23 cellular contexts compared by ENCODE assay signal in the genomic region with DNA sequence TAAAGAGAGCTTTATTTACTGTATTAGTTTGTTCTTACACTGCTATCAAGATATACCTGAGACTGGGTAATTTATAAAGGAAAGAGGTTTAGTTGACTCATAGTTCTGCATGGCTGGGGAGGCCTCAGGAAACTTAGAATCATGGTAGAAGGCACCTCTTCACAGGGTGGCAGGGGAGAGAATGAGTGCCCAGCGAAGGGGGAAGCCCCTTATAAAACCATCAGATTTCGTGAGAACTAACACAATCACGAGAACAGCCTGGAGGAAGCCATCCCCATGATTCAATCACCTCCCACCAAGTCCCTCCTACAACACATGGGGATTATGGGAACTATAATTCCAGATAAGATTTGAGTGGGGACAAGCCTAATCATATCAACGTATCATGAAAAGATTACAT.
A peak's percentile ranks its signal among the peaks of the same experiment; 100 is the strongest.
DNase-seq lines count a peak whose midpoint lies in the region; ATAC-seq lines count a peak whose summit lies in the region.
"Had no signal": no experiment of that assay in that cellular context is flagged by ENCODE, and none has a peak within 500 bp of the region (broad histone marks: within the 10 kb centered on the region; RNA-seq: fewer than 3 reads in every experiment).

No MANE protein-coding gene starts in this region.

- H3K9me3 Mint-ChIP-seq in activated naive CD4-positive, alpha-beta T cell treated with anti-CD3 and anti-CD28 coated beads, Interleukin-2, amount 50 U/mL, for 24 hours, result no peaks in the 10 kb centered on the region
- no peaks in the 10 kb centered on the region for H3K9me3 Mint-ChIP-seq in activated naive CD8-positive, alpha-beta T cell (ENCODE audit: low read depth)
- H3K9me3 Mint-ChIP-seq in stimulated activated memory B cell treated with anti-CD40 and anti-IgM and Interleukin-4, amounts not matched to agents 10 μg/mL and 1 μg/mL and 100 μg/mL, for 72 hours, result peaks cover 9% of the 10 kb centered on the region
- H3K9me3 Mint-ChIP-seq: HFFc6, mesothelial cell of epicardium, nephron had no signal

- ATAC-seq in activated CD4-positive, CD25-positive, alpha-beta regulatory T cell treated with anti-CD3 and anti-CD28 coated beads, Interleukin-2, amount 50 U/mL, for 24 hours, result peak; percentile 64 to 79
- ATAC-seq in stimulated activated memory B cell treated with anti-CD40 and anti-IgM and Interleukin-4, amounts not matched to agents 10 μg/mL and 1 μg/mL and 100 μg/mL, for 72 hours, result no peak
- ATAC-seq in GM21737 (IDR thresholded peaks at IDR 0.05; ENCODE audit: unreplicated experiment), result no peak
- ATAC-seq: activated CD8-positive, alpha-beta memory T cell treated with anti-CD3 and anti-CD28 coated beads, Interleukin-2, amount 10 ng/mL, durations not matched to agents 7 days and 5 days; GM12878 had no signal

- peaks cover 3% of the 10 kb centered on the region for H3K36me3 Mint-ChIP-seq in activated naive CD4-positive, alpha-beta T cell treated with anti-CD3 and anti-CD28 coated beads, Interleukin-2, amount 50 U/mL, for 24 hours
- peaks cover 9% of the 10 kb centered on the region for H3K36me3 Mint-ChIP-seq in activated naive CD8-positive, alpha-beta T cell
- peaks cover 17% of the 10 kb centered on the region for H3K36me3 Mint-ChIP-seq in stimulated activated memory B cell treated with anti-CD40 and anti-IgM and Interleukin-4, amounts not matched to agents 10 μg/mL and 1 μg/mL and 100 μg/mL, for 72 hours
- H3K36me3 Mint-ChIP-seq: mesothelial cell of epicardium had no signal

- peaks cover 86% of the 10 kb centered on the region for H3K4me1 Mint-ChIP-seq in activated naive CD4-positive, alpha-beta T cell treated with anti-CD3 and anti-CD28 coated beads, Interleukin-2, amount 50 U/mL, for 24 hours
- H3K4me1 Mint-ChIP-seq in activated naive CD8-positive, alpha-beta T cell (ENCODE audit: low read depth), result peaks cover 84% of the 10 kb centered on the region
- H3K4me1 Mint-ChIP-seq in stimulated activated memory B cell treated with anti-CD40 and anti-IgM and Interleukin-4, amounts not matched to agents 10 μg/mL and 1 μg/mL and 100 μg/mL, for 72 hours, result peaks cover 76% of the 10 kb centered on the region

- no peak for DNase-seq in activated CD4-positive, CD25-positive, alpha-beta regulatory T cell (lab: John Stamatoyannopoulos, UW)
- no peak for DNase-seq in activated naive CD4-positive, alpha-beta T cell treated with anti-CD3 and anti-CD28 coated beads, Interleukin-2, amount 50 U/mL, for 16 hours
- no peak for DNase-seq in NCI-H146 (lab: John Stamatoyannopoulos, UW)
- DNase-seq: activated CD8-positive, alpha-beta memory T cell treated with anti-CD3 and anti-CD28 coated beads, Interleukin-2, amount 10 ng/mL, durations not matched to agents 7 days and 5 days; activated effector memory CD4-positive, alpha-beta T cell treated with anti-CD3 and anti-CD28 coated beads, Interleukin-2, amount 50 U/mL, for 16 hours; CD4-positive, CD25-positive, alpha-beta regulatory T cell; DMS 273 treated with DMSO at 0.1 percent for 48 hours; effector CD4-positive, alpha-beta T cell; EL; HFFc6; KG1; NCI-H774; SIG-M5; T1000; WERI-Rb-1 had no signal

- no peaks in the 10 kb centered on the region for H3K27me3 Mint-ChIP-seq in activated naive CD4-positive, alpha-beta T cell treated with anti-CD3 and anti-CD28 coated beads, Interleukin-2, amount 50 U/mL, for 24 hours
- no peaks in the 10 kb centered on the region for H3K27me3 Mint-ChIP-seq in activated naive CD8-positive, alpha-beta T cell
- no peaks in the 10 kb centered on the region for H3K27me3 Mint-ChIP-seq in stimulated activated memory B cell treated with anti-CD40 and anti-IgM and Interleukin-4, amounts not matched to agents 10 μg/mL and 1 μg/mL and 100 μg/mL, for 72 hours
- H3K27me3 Mint-ChIP-seq: activated CD8-positive, alpha-beta memory T cell treated with anti-CD3 and anti-CD28 coated beads, Interleukin-2, amount 10 ng/mL, durations not matched to agents 7 days and 5 days; CD4-positive, CD25-positive, alpha-beta regulatory T cell had no signal

- peak overlapping the region; percentile 83 for H3K27ac Mint-ChIP-seq in activated naive CD4-positive, alpha-beta T cell treated with anti-CD3 and anti-CD28 coated beads, Interleukin-2, amount 50 U/mL, for 24 hours
- H3K27ac Mint-ChIP-seq in activated naive CD8-positive, alpha-beta T cell, result peak overlapping the region; percentile 72
- peak overlapping the region; percentile 57 for H3K27ac Mint-ChIP-seq in stimulated activated memory B cell treated with anti-CD40 and anti-IgM and Interleukin-4, amounts not matched to agents 10 μg/mL and 1 μg/mL and 100 μg/mL, for 72 hours
- H3K27ac Mint-ChIP-seq: activated CD8-positive, alpha-beta memory T cell treated with anti-CD3 and anti-CD28 coated beads, Interleukin-2, amount 10 ng/mL, durations not matched to agents 7 days and 5 days; HFFc6; mesothelial cell of epicardium had no signal

- peak overlapping the region; percentile 23 for H3K4me3 Mint-ChIP-seq in activated naive CD4-positive, alpha-beta T cell treated with anti-CD3 and anti-CD28 coated beads, Interleukin-2, amount 50 U/mL, for 24 hours
- no peak overlapping the region for H3K4me3 Mint-ChIP-seq in activated naive CD8-positive, alpha-beta T cell
- H3K4me3 Mint-ChIP-seq in stimulated activated memory B cell treated with anti-CD40 and anti-IgM and Interleukin-4, amounts not matched to agents 10 μg/mL and 1 μg/mL and 100 μg/mL, for 72 hours, result no peak overlapping the region
- H3K4me3 Mint-ChIP-seq: activated CD8-positive, alpha-beta memory T cell treated with anti-CD3 and anti-CD28 coated beads, Interleukin-2, amount 10 ng/mL, durations not matched to agents 7 days and 5 days; HFFc6; mesothelial cell of epicardium; nephron had no signal

Comparison
In these comparisons a context has a peak if more than half of its experiments do, and no peak if none do; other contexts are left out.
1. ATAC-seq: peak in activated CD4-positive, CD25-positive, alpha-beta regulatory T cell treated with anti-CD3 and anti-CD28 coated beads, Interleukin-2, amount 50 U/mL, for 24 hours (2 of 2); none in stimulated activated memory B cell treated with anti-CD40 and anti-IgM and Interleukin-4, amounts not matched to agents 10 μg/mL and 1 μg/mL and 100 μg/mL, for 72 hours (single experiment) and GM21737 (single experiment).
2. Peak in every context shown above with its lines, with median percentiles within 50 percentile points of each other: H3K27ac Mint-ChIP-seq.